In genomic region chr17:46922487-46922803, GRCh38 we compare ENCODE assay signal across 8 cellular contexts. TPM values are rescaled to one million over a fixed set of nuclear protein-coding genes. Genes with fewer than 3 reads are reported as not detected.
DNase-seq lines count a peak whose midpoint lies in the region; ATAC-seq lines count a peak whose summit lies in the region.

No MANE protein-coding gene starts in this region.

- DNase-seq in H7 (no peak), right cardiac atrium (no peak)
- DNase-seq in activated T-helper 1 cell treated with anti-CD3 and anti-CD28 coated beads, Interleukin-12 subunit alpha, Interleukin-12 subunit beta, Interleukin-2, Interleukin-4 antibody, amounts not matched to agents 30 ng/mL and 10 ng/mL and 1 ng/mL, durations not matched to agents 14 hours and 24 hours and 36 hours (ENCODE audit: low spot score): no peak
- no peak for DNase-seq in stimulated activated CD4-positive, alpha-beta T cell treated with anti-CD3 and anti-CD28 coated beads, Interleukin-2, amount 100 ng/mL, for 24 hours
- no peak for DNase-seq in NK-92 treated with Interleukin-12 subunit alpha and Interleukin-12 subunit beta, amount 100 ng/mL, for 24 hours (lab: John Stamatoyannopoulos, UW)

- peak overlapping the region; percentile 97 to 99 (median 98) for H3K9ac ChIP-seq in skeletal muscle tissue (ENCODE audit: low read depth in 1 of 3, low read length in 3 of 3)

- H3K27ac ChIP-seq in right cardiac atrium (ENCODE audit: low read length) (peak overlapping the region; percentile 95), skeletal muscle tissue (ENCODE audit: low read depth, low read length) (peak overlapping the region; percentile 98)

- H3K27me3 ChIP-seq in H7 (ENCODE audit: control insufficient read depth, insufficient read depth, low read length) (no peaks in the 10 kb centered on the region), right cardiac atrium (ENCODE audit: control insufficient read depth, insufficient read depth) (no peaks in the 10 kb centered on the region), skeletal muscle tissue (ENCODE audit: control insufficient read depth in 3 of 3, insufficient read depth in 3 of 3, low read length in 3 of 3) (no peaks in the 10 kb centered on the region)

- H3K36me3 Mint-ChIP-seq in activated T-helper 1 cell treated with anti-CD3 and anti-CD28 coated beads, Interleukin-12 subunit alpha, Interleukin-12 subunit beta, Interleukin-2, Interleukin-4 antibody, amounts not matched to agents 30 ng/mL and 10 ng/mL and 1 ng/mL, durations not matched to agents 14 hours and 24 hours and 36 hours (ENCODE audit: low read depth): peaks cover 3% of the 10 kb centered on the region

- H3K27me3 Mint-ChIP-seq in activated T-helper 1 cell treated with anti-CD3 and anti-CD28 coated beads, Interleukin-12 subunit alpha, Interleukin-12 subunit beta, Interleukin-2, Interleukin-4 antibody, amounts not matched to agents 30 ng/mL and 10 ng/mL and 1 ng/mL, durations not matched to agents 14 hours and 24 hours and 36 hours (ENCODE audit: insufficient read depth): peaks cover 4% of the 10 kb centered on the region

- peak overlapping the region; percentile 100 for H3K27ac Mint-ChIP-seq in activated T-helper 1 cell treated with anti-CD3 and anti-CD28 coated beads, Interleukin-12 subunit alpha, Interleukin-12 subunit beta, Interleukin-2, Interleukin-4 antibody, amounts not matched to agents 30 ng/mL and 10 ng/mL and 1 ng/mL, durations not matched to agents 14 hours and 24 hours and 36 hours

- no peaks in the 10 kb centered on the region for H3K36me3 ChIP-seq in H7 (replicated peaks; ENCODE audit: control insufficient read depth, insufficient read depth, low read length)
- H3K36me3 ChIP-seq in skeletal muscle tissue (ENCODE audit: control insufficient read depth in 3 of 3, insufficient read depth in 3 of 3, low read length in 3 of 3): no peaks in the 10 kb centered on the region

- WGBS in right cardiac atrium: under 1% methylated on average over 6 of the region's 6 CpGs

- H3K9me3 Mint-ChIP-seq in activated T-helper 1 cell treated with anti-CD3 and anti-CD28 coated beads, Interleukin-12 subunit alpha, Interleukin-12 subunit beta, Interleukin-2, Interleukin-4 antibody, amounts not matched to agents 30 ng/mL and 10 ng/mL and 1 ng/mL, durations not matched to agents 14 hours and 24 hours and 36 hours: no peaks in the 10 kb centered on the region

- ATAC-seq in right cardiac atrium: peak in 1 of 2 donors; percentile 40
- no peak for ATAC-seq in GM18511 (IDR thresholded peaks at IDR 0.05; ENCODE audit: unreplicated experiment)
- no peak for ATAC-seq in HG03025 (IDR thresholded peaks at IDR 0.05; ENCODE audit: low FRiP score, unreplicated experiment)

- no peaks in the 10 kb centered on the region for H3K4me1 ChIP-seq in right cardiac atrium (ENCODE audit: control insufficient read depth, insufficient read depth, low read length)
- peaks cover 9 to 25% (median 12%) of the 10 kb centered on the region in 3 donors for H3K4me1 ChIP-seq in skeletal muscle tissue (ENCODE audit: control insufficient read depth in 3 of 3, insufficient read depth in 3 of 3, low read length in 3 of 3)

- peak overlapping the region; percentile 87 for H3K4me3 Mint-ChIP-seq in activated T-helper 1 cell treated with anti-CD3 and anti-CD28 coated beads, Interleukin-12 subunit alpha, Interleukin-12 subunit beta, Interleukin-2, Interleukin-4 antibody, amounts not matched to agents 30 ng/mL and 10 ng/mL and 1 ng/mL, durations not matched to agents 14 hours and 24 hours and 36 hours

- peak overlapping the region; percentile 96 for H3K4me3 ChIP-seq in H7 (ENCODE audit: insufficient read depth, low read depth, low read length)
- H3K4me3 ChIP-seq in right cardiac atrium (ENCODE audit: low read length): peak overlapping the region; percentile 91
- peak overlapping the region; percentile 95 to 97 (median 97) for H3K4me3 ChIP-seq in skeletal muscle tissue (ENCODE audit: low read length in 3 of 3)

- H3K9me3 ChIP-seq in right cardiac atrium (ENCODE audit: control insufficient read depth, low read length) (no peaks in the 10 kb centered on the region), skeletal muscle tissue (ENCODE audit: control insufficient read depth in 3 of 3, low read length in 3 of 3) (no peaks in the 10 kb centered on the region)

- intact Hi-C loops in activated T-helper 1 cell treated with anti-CD3 and anti-CD28 coated beads, Interleukin-12 subunit alpha, Interleukin-12 subunit beta, Interleukin-2, Interleukin-4 antibody, amounts not matched to agents 30 ng/mL and 10 ng/mL and 1 ng/mL, durations not matched to agents 14 hours and 24 hours and 36 hours (cut with micrococcal nuclease): loop anchor here (2.0 to 10.0 kb wide), 6 partner anchors 18 to 1338 kb away; partner anchors contain the start of genes CDC27, RPRML and WNT3
- intact Hi-C loops in right cardiac atrium (cut with DNase I): no loop called here

- peaks cover 37% of the 10 kb centered on the region for H3K4me1 Mint-ChIP-seq in activated T-helper 1 cell treated with anti-CD3 and anti-CD28 coated beads, Interleukin-12 subunit alpha, Interleukin-12 subunit beta, Interleukin-2, Interleukin-4 antibody, amounts not matched to agents 30 ng/mL and 10 ng/mL and 1 ng/mL, durations not matched to agents 14 hours and 24 hours and 36 hours (ENCODE audit: low read depth)

RNA-seq across cellular contexts. Expression of gene GOSR2, which starts 0.5 kb away (rescaled TPM):
- total RNA-seq in H7 (2014; rRNA removed; shearing (Covaris generic)): 23.2 and 25.9 TPM in 2 replicates
- 59.4 and 62.7 TPM in 2 replicates for total RNA-seq in activated T-helper 1 cell treated with anti-CD3 and anti-CD28 coated beads, Interleukin-12 subunit alpha, Interleukin-12 subunit beta, Interleukin-2, Interleukin-4 antibody, amounts not matched to agents 30 ng/mL and 10 ng/mL and 1 ng/mL, durations not matched to agents 14 hours and 24 hours and 36 hours
- total RNA-seq in right cardiac atrium (10 to 100 TPM; 46.6 to 69.8 (median 48.6) TPM), skeletal muscle tissue (41.2 TPM)
- 29.1 TPM for polyA plus RNA-seq in right cardiac atrium

RNA-seq across cellular contexts. Expression of gene RPRML, which starts 56.6 kb away (rescaled TPM):
- total RNA-seq in H7 (2014; rRNA removed; shearing (Covaris generic)): 1.8 TPM in 2 replicates
- total RNA-seq in activated T-helper 1 cell treated with anti-CD3 and anti-CD28 coated beads, Interleukin-12 subunit alpha, Interleukin-12 subunit beta, Interleukin-2, Interleukin-4 antibody, amounts not matched to agents 30 ng/mL and 10 ng/mL and 1 ng/mL, durations not matched to agents 14 hours and 24 hours and 36 hours: not detected in 2 replicates
- not detected for total RNA-seq in right cardiac atrium
- polyA plus RNA-seq in right cardiac atrium: not detected
- not detected for total RNA-seq in skeletal muscle tissue
